In genomic region chr9:33297455-33297854, GRCh38 we compare ENCODE assay signal across 10 cellular contexts. TPM values are rescaled to one million over a fixed set of nuclear protein-coding genes. Genes with fewer than 3 reads are reported as not detected.
DNase-seq lines count a peak whose midpoint lies in the region; ATAC-seq and TF ChIP-seq lines count a peak whose summit lies in the region.
"Had no signal": no experiment of that assay in that cellular context is flagged by ENCODE, and none has a peak within 500 bp of the region (broad histone marks: within the 10 kb centered on the region; RNA-seq: fewer than 3 reads in every experiment).

No MANE protein-coding gene starts in this region.

- peaks cover 65% of the 10 kb centered on the region for H3K36me3 Mint-ChIP-seq in activated CD4-positive, alpha-beta memory T cell treated with anti-CD3 and anti-CD28 coated beads for 36 hours

- peaks cover 72% of the 10 kb centered on the region for H3K4me1 Mint-ChIP-seq in activated CD4-positive, alpha-beta memory T cell treated with anti-CD3 and anti-CD28 coated beads for 36 hours (ENCODE audit: low read depth)

- CTCF ChIA-PET in activated CD4-positive, alpha-beta memory T cell treated with anti-CD3 and anti-CD28 coated beads for 36 hours (lab: Charles Lee) = interaction anchor here (1.1 to 2.0 kb wide), 5 partner anchors 11 to 169 kb away, joined by 3 to 12 read pairs (median 4); no protein-coding TSS in a partner anchor

- POLR2A ChIA-PET in activated CD4-positive, alpha-beta memory T cell treated with anti-CD3 and anti-CD28 coated beads for 36 hours (lab: Charles Lee) = interaction anchor here (2.2 kb wide), 1 partner anchor 8 kb away, joined by 5 read pairs; no protein-coding TSS in a partner anchor

- peak; percentile 84 for ATAC-seq in GM18499 (IDR thresholded peaks at IDR 0.05; ENCODE audit: insufficient read depth, unreplicated experiment)
- ATAC-seq in GM21576 (IDR thresholded peaks at IDR 0.05; ENCODE audit: unreplicated experiment) = peak; percentile 90
- ATAC-seq in SK-N-SH treated with all-trans-retinoic acid at 6 μM for 48 hours = no peak

- H3K27ac Mint-ChIP-seq in activated CD4-positive, alpha-beta memory T cell treated with anti-CD3 and anti-CD28 coated beads for 36 hours = peak overlapping the region; percentile 86

- intact Hi-C loops in activated CD4-positive, alpha-beta memory T cell treated with anti-CD3 and anti-CD28 coated beads for 36 hours (cut with micrococcal nuclease) = no loop called here

- H3K27me3 Mint-ChIP-seq in activated CD4-positive, alpha-beta memory T cell treated with anti-CD3 and anti-CD28 coated beads for 36 hours = no peaks in the 10 kb centered on the region

- H3K4me3 Mint-ChIP-seq in activated CD4-positive, alpha-beta memory T cell treated with anti-CD3 and anti-CD28 coated beads for 36 hours = peak overlapping the region; percentile 21

- H3K9me3 Mint-ChIP-seq in activated CD4-positive, alpha-beta memory T cell treated with anti-CD3 and anti-CD28 coated beads for 36 hours = no peaks in the 10 kb centered on the region

- in situ Hi-C loops in KBM-7 (cut with MboI; ENCODE audit: low pct_unique_long_range_greater_than_20kb, low sequenced_read_pairs) = no loop called here

- DNase-seq in KBM-7 = peak; percentile 85
- peak; percentile 57 for DNase-seq in activated CD4-positive, alpha-beta memory T cell treated with anti-CD3 and anti-CD28 coated beads for 36 hours
- DNase-seq in mucosa of gallbladder (ENCODE audit: low spot score) = peak; percentile 62
- no peak for DNase-seq in NCI-H226
- no peak for DNase-seq in stimulated activated CD4-positive, alpha-beta T cell treated with anti-CD3 and anti-CD28 coated beads, Interleukin-4, amount 100 ng/mL, for 24 hours

TF ChIP-seq in SK-N-SH treated with all-trans-retinoic acid at 6 μM for 48 hours, 23 proteins besides CTCF, POLR2A, EP300 and RAD21:
- TF ChIP-seq ZNF70 (CRISPR knock-in tag; IDR thresholded peaks at IDR 0.05) (no peak), ARNTL (CRISPR knock-in tag; IDR thresholded peaks at IDR 0.05; ENCODE audit: borderline replicate concordance, low read depth) (no peak), SNAI2 (CRISPR knock-in tag; IDR thresholded peaks at IDR 0.05) (no peak), BACH2 (CRISPR knock-in tag; IDR thresholded peaks at IDR 0.05; ENCODE audit: borderline replicate concordance) (no peak), ZNF8 (CRISPR knock-in tag; IDR thresholded peaks at IDR 0.05) (no peak), OSR1 (CRISPR knock-in tag; IDR thresholded peaks at IDR 0.05) (no peak), CSDC2 (CRISPR knock-in tag; IDR thresholded peaks at IDR 0.05) (no peak), ZNF565 (CRISPR knock-in tag; conservative IDR thresholded peaks at IDR 0.05; ENCODE audit: low read depth) (no peak), ZFP30 (CRISPR knock-in tag; IDR thresholded peaks at IDR 0.05) (no peak)

RNA-seq across cellular contexts. Expression of gene NFX1, which starts 7.1 kb away (rescaled TPM):
- 10 to 100 TPM; 36.5 to 38.6 TPM for total RNA-seq in activated CD4-positive, alpha-beta memory T cell treated with anti-CD3 and anti-CD28 coated beads for 36 hours
- total RNA-seq in mucosa of gallbladder = 30.1 TPM

RNA-seq across cellular contexts. Expression of gene CHMP5, which starts 32.6 kb away (rescaled TPM):
- total RNA-seq in activated CD4-positive, alpha-beta memory T cell treated with anti-CD3 and anti-CD28 coated beads for 36 hours = 100 to 1,000 TPM; 116 to 119 TPM
- 73.0 TPM for total RNA-seq in mucosa of gallbladder

RNA-seq across cellular contexts. Expression of gene BAG1, which starts 32.9 kb away (rescaled TPM):
- 10 to 100 TPM; 52.7 to 56.6 TPM for total RNA-seq in activated CD4-positive, alpha-beta memory T cell treated with anti-CD3 and anti-CD28 coated beads for 36 hours
- total RNA-seq in mucosa of gallbladder = 92.5 TPM

RNA-seq across cellular contexts. Expression of gene SPINK4, which starts 57.5 kb away (rescaled TPM):
- total RNA-seq in activated CD4-positive, alpha-beta memory T cell treated with anti-CD3 and anti-CD28 coated beads for 36 hours = not detected
- 2.5 TPM for total RNA-seq in mucosa of gallbladder
- total RNA-seq: RPMI7951, subcutaneous adipose tissue had no signal

Comparison
In these comparisons a context has a peak if more than half of its experiments do, and no peak if none do; other contexts are left out.
1. DNase-seq: peak in KBM-7 (single experiment), activated CD4-positive, alpha-beta memory T cell treated with anti-CD3 and anti-CD28 coated beads for 36 hours (single experiment) and mucosa of gallbladder (single experiment); none in NCI-H226 (single experiment) and stimulated activated CD4-positive, alpha-beta T cell treated with anti-CD3 and anti-CD28 coated beads, Interleukin-4, amount 100 ng/mL, for 24 hours (single experiment).